Comparison of ENCODE assay signal across 9 cellular contexts in the genomic region with DNA sequence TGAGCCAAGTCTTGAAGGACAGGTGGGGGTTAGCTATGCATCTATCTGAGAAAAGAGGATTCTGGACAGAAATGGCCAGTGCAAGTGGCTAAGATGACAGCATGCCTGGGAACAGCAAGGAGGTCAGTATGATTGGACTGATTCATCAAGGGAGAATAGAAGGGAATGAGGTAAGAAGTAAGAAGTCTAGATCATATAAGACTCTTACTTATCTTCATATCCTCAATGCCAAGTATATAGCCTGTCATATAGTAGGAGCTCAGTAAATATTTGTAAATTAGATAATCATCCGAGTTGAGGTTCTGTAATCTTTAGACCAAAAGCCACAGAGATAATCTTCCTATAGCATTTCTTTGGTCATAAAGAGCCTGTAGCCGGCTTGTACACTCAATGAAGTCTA.
"Had no signal": no experiment of that assay in that cellular context is flagged by ENCODE, and none has a peak within 500 bp of the region (broad histone marks: within the 10 kb centered on the region; RNA-seq: fewer than 3 reads in every experiment).

No MANE protein-coding gene starts in this region.

- H3K4me3 ChIP-seq: GM23248, HAP-1 had no signal

- H3K9me3 ChIP-seq: HAP-1 had no signal

- H3K27ac ChIP-seq: GM23248, HL-60 had no signal

- H3K9ac ChIP-seq: GM23248 had no signal

- H2AFZ ChIP-seq: GM23248 had no signal

- H3K4me3 Mint-ChIP-seq: HFFc6, IgD-negative memory B cell had no signal

- H3K9me3 Mint-ChIP-seq: HFFc6, IgD-negative memory B cell had no signal

- H3K27ac Mint-ChIP-seq: HFFc6, IgD-negative memory B cell had no signal

- H3K27me3 Mint-ChIP-seq: IgD-negative memory B cell had no signal

- DNase-seq: GM23248, GOT3, H7, HFFc6 had no signal

- ATAC-seq: HCT116, HepG2 had no signal
